9 cellular contexts compared by ENCODE assay signal in genomic region chr9:38036359-38037084, GRCh38. TPM values are rescaled to one million over a fixed set of nuclear protein-coding genes. Genes with fewer than 3 reads are reported as not detected.
DNase-seq lines count a peak whose midpoint lies in the region; ATAC-seq and TF ChIP-seq lines count a peak whose summit lies in the region.
"Had no signal": no experiment of that assay in that cellular context is flagged by ENCODE, and none has a peak within 500 bp of the region (broad histone marks: within the 10 kb centered on the region; RNA-seq: fewer than 3 reads in every experiment).

No MANE protein-coding gene starts in this region.

- peaks cover 1% of the 10 kb centered on the region; the same call in 1 of the 2 replicates for H3K27me3 Mint-ChIP-seq in HFFc6 (ENCODE audit: insufficient read depth)

- no peaks in the 10 kb centered on the region for H3K9me3 Mint-ChIP-seq in HFFc6

- H3K36me3 Mint-ChIP-seq in HFFc6 (ENCODE audit: low read depth): peaks cover 9% of the 10 kb centered on the region; the same call in 1 of the 2 replicates

- no peak overlapping the region for H3K4me3 ChIP-seq in fibroblast of villous mesenchyme (ENCODE audit: low read depth, low read length)
- H3K4me3 ChIP-seq: lung had no signal

- peak overlapping the region; percentile 98 for H3K27ac Mint-ChIP-seq in HFFc6

- DNase-seq in HFFc6 (peak; percentile 58), amniotic epithelial cell (ENCODE audit: low read depth) (peak; percentile 87), fibroblast of villous mesenchyme (ENCODE audit: low read depth) (peak; percentile 76), stromal cell of bone marrow (ENCODE audit: low read depth) (peak; percentile 58), NCI-H2107 treated with DMSO at 0.1 percent for 48 hours (lab: John Stamatoyannopoulos, UW; ENCODE audit: unreplicated experiment) (no peak), KG1 (lab: John Stamatoyannopoulos, UW) (no peak)

- H3K4me1 Mint-ChIP-seq in HFFc6 (ENCODE audit: low read depth): peaks cover 100% of the 10 kb centered on the region

- TF ChIP-seq CTCF in HFFc6 (IDR thresholded peaks at IDR 0.05) (no peak), fibroblast of villous mesenchyme (IDR thresholded peaks at IDR 0.05; ENCODE audit: insufficient read depth, low read depth, low read length) (no peak)

- H3K4me3 Mint-ChIP-seq in HFFc6: peak overlapping the region; percentile 71

- ATAC-seq in HG03108 (IDR thresholded peaks at IDR 0.05; ENCODE audit: unreplicated experiment): no peak
- ATAC-seq in HG02870 (IDR thresholded peaks at IDR 0.05; ENCODE audit: unreplicated experiment): no peak

RNA-seq across cellular contexts. Expression of gene SHB, which starts 32.5 kb away (rescaled TPM):
- total RNA-seq in HFFc6 (2021; fragmentation: NEBNext Ultra II Directional; extraction: Animal tissue kit (Norgen Biotek cat#: 25700)): 10 to 100 TPM; 26.8 to 29.8 (median 28.6) TPM
- total RNA-seq in fibroblast of villous mesenchyme: 16.8 and 19.9 TPM in 2 replicates

Comparison
In these comparisons a context has a peak if more than half of its experiments do, and no peak if none do; other contexts are left out.
1. DNase-seq: peak in HFFc6 (single experiment), amniotic epithelial cell (single experiment), fibroblast of villous mesenchyme (single experiment) and stromal cell of bone marrow (single experiment); none in NCI-H2107 treated with DMSO at 0.1 percent for 48 hours (single experiment) and KG1 (single experiment).